Comparison of ENCODE assay signal across 1 cellular context in genomic region chr3:15606434-15606891, GRCh38.
TF ChIP-seq lines count a peak whose summit lies in the region.

No MANE protein-coding gene starts in this region.

TF ChIP-seq in HepG2, 621 proteins besides CTCF, POLR2A, EP300 and RAD21 (continued from another document and continues in another):
- no peak for TF ChIP-seq ZNF704 (CRISPR knock-in tag; IDR thresholded peaks at IDR 0.05; ENCODE audit: borderline replicate concordance)
- no peak for TF ChIP-seq BRD4 (CRISPR knock-in tag; IDR thresholded peaks at IDR 0.05)
- TF ChIP-seq ZNF7 (CRISPR knock-in tag; IDR thresholded peaks at IDR 0.05): no peak
- TF ChIP-seq KLF6 (CRISPR knock-in tag; IDR thresholded peaks at IDR 0.05): no peak
- peak; percentile 77 for TF ChIP-seq ZNF644 (CRISPR knock-in tag; IDR thresholded peaks at IDR 0.05; ENCODE audit: low read depth)
- no peak for TF ChIP-seq ZSCAN25 (CRISPR knock-in tag; IDR thresholded peaks at IDR 0.05)
- peak; percentile 74; the same call in 1 of the 2 replicates for TF ChIP-seq PHF21A (CRISPR knock-in tag; IDR thresholded peaks at IDR 0.05)
- TF ChIP-seq SOX6 (IDR thresholded peaks at IDR 0.05): no peak
- TF ChIP-seq SOX6 (CRISPR knock-in tag; IDR thresholded peaks at IDR 0.05): peak; percentile 99
- peak; percentile 34; the same call in 1 of the 2 replicates for TF ChIP-seq NCOA2 (CRISPR knock-in tag; IDR thresholded peaks at IDR 0.05)
- TF ChIP-seq IRF2 (CRISPR knock-in tag; IDR thresholded peaks at IDR 0.05): 0 out of 2 replicates have a peak, but pooled peaks have one; percentile 13
- TF ChIP-seq ZNF354B (CRISPR knock-in tag; IDR thresholded peaks at IDR 0.05): no peak
- 0 out of 2 replicates have a peak, but pooled peaks have one; percentile 44 for TF ChIP-seq ZSCAN31 (CRISPR knock-in tag; IDR thresholded peaks at IDR 0.05; ENCODE audit: low read depth)
- peak; percentile 56 for TF ChIP-seq ZNF317 (CRISPR knock-in tag; IDR thresholded peaks at IDR 0.05)
- TF ChIP-seq DRAP1 (CRISPR knock-in tag; IDR thresholded peaks at IDR 0.05): 0 out of 2 replicates have a peak, but pooled peaks have one; percentile 40
- TF ChIP-seq SRF (IDR thresholded peaks at IDR 0.05; ENCODE audit: low read depth, low read length): no peak
- TF ChIP-seq CHD4 (IDR thresholded peaks at IDR 0.05; ENCODE audit: borderline replicate concordance, low read length): no peak
- TF ChIP-seq ZNF782 (CRISPR knock-in tag; IDR thresholded peaks at IDR 0.05; ENCODE audit: borderline replicate concordance): no peak
- peak; percentile 41; the same call in 1 of the 2 replicates for TF ChIP-seq ZBED4 (CRISPR knock-in tag; IDR thresholded peaks at IDR 0.05; ENCODE audit: borderline replicate concordance)
- peak; percentile 20; the same call in 1 of the 2 replicates for TF ChIP-seq GMEB1 (CRISPR knock-in tag; IDR thresholded peaks at IDR 0.05; ENCODE audit: borderline replicate concordance)
- TF ChIP-seq NR2F2 (IDR thresholded peaks at IDR 0.05; ENCODE audit: borderline replicate concordance, low read depth): peak; percentile 75
- peak; percentile 41; the same call in 1 of the 2 replicates for TF ChIP-seq ATF2 (CRISPR knock-in tag; IDR thresholded peaks at IDR 0.05)
- TF ChIP-seq HNF4G (IDR thresholded peaks at IDR 0.05; ENCODE audit: borderline replicate concordance, low read depth, low read length): peak; percentile 82
- TF ChIP-seq HNF4G (CRISPR knock-in tag; IDR thresholded peaks at IDR 0.05; ENCODE audit: borderline replicate concordance, low read depth): no peak
- 0 out of 2 replicates have a peak, but pooled peaks have one; percentile 24 for TF ChIP-seq ZNF614 (CRISPR knock-in tag; IDR thresholded peaks at IDR 0.05; ENCODE audit: borderline replicate concordance)
- TF ChIP-seq FOXA3 (CRISPR knock-in tag; IDR thresholded peaks at IDR 0.05): peak; percentile 71
- 0 out of 2 replicates have a peak, but pooled peaks have one; percentile 39 for TF ChIP-seq ZNF792 (CRISPR knock-in tag; IDR thresholded peaks at IDR 0.05)
- peak; percentile 62 for TF ChIP-seq ZGPAT (CRISPR knock-in tag; IDR thresholded peaks at IDR 0.05)
- peak; percentile 70; the same call in 1 of the 2 replicates for TF ChIP-seq HOMEZ (CRISPR knock-in tag; IDR thresholded peaks at IDR 0.05; ENCODE audit: low read depth)
- TF ChIP-seq HES4 (CRISPR knock-in tag; IDR thresholded peaks at IDR 0.05; ENCODE audit: borderline replicate concordance): no peak
- TF ChIP-seq TBX3 (IDR thresholded peaks at IDR 0.05; ENCODE audit: borderline replicate concordance): peak; percentile 50; the same call in 1 of the 2 replicates
- peak; percentile 94 for TF ChIP-seq NFE2L2 (IDR thresholded peaks at IDR 0.05; ENCODE audit: low read length)
- TF ChIP-seq FOXO1 (CRISPR knock-in tag; IDR thresholded peaks at IDR 0.05): peak; percentile 35; the same call in 1 of the 2 replicates
- TF ChIP-seq GATAD2A (CRISPR knock-in tag; IDR thresholded peaks at IDR 0.05): peak; percentile 84
- peak; percentile 88 for TF ChIP-seq HNF4A (CRISPR knock-in tag; IDR thresholded peaks at IDR 0.05)
- TF ChIP-seq MED1 (CRISPR knock-in tag; IDR thresholded peaks at IDR 0.05): peak; percentile 35; the same call in 1 of the 2 replicates
- TF ChIP-seq CEBPG (CRISPR knock-in tag; IDR thresholded peaks at IDR 0.05): peak; percentile 24; the same call in 1 of the 2 replicates
- 0 out of 2 replicates have a peak, but pooled peaks have one; percentile 32 for TF ChIP-seq MIER2 (CRISPR knock-in tag; IDR thresholded peaks at IDR 0.05)
- TF ChIP-seq ZMYM2 (CRISPR knock-in tag; IDR thresholded peaks at IDR 0.05): 0 out of 2 replicates have a peak, but pooled peaks have one; percentile 22
- no peak for TF ChIP-seq THRA (CRISPR knock-in tag; IDR thresholded peaks at IDR 0.05; ENCODE audit: borderline replicate concordance)
- TF ChIP-seq AHDC1 (CRISPR knock-in tag; IDR thresholded peaks at IDR 0.05; ENCODE audit: borderline replicate concordance): peak; percentile 72; the same call in 1 of the 2 replicates
- no peak for TF ChIP-seq XBP1 (CRISPR knock-in tag; IDR thresholded peaks at IDR 0.05)
- peak; percentile 73; the same call in 1 of the 2 replicates for TF ChIP-seq NFE2 (CRISPR knock-in tag; IDR thresholded peaks at IDR 0.05)
- TF ChIP-seq DPF2 (CRISPR knock-in tag; IDR thresholded peaks at IDR 0.05; ENCODE audit: borderline replicate concordance, low read depth): 0 out of 2 replicates have a peak, but pooled peaks have one; percentile 24
- TF ChIP-seq PITX1 (CRISPR knock-in tag; IDR thresholded peaks at IDR 0.05): peak; percentile 65
- peak; percentile 61; the same call in 1 of the 2 replicates for TF ChIP-seq ZFP36L1 (CRISPR knock-in tag; IDR thresholded peaks at IDR 0.05)
- peak; percentile 66 for TF ChIP-seq FOSL2 (CRISPR knock-in tag; IDR thresholded peaks at IDR 0.05)
